ENCODE assay signal across 17 cellular contexts in genomic region chr4:40506066-40506465, GRCh38.
A peak's percentile ranks its signal among the peaks of the same experiment; 100 is the strongest.
DNase-seq lines count a peak whose midpoint lies in the region; ATAC-seq, FAIRE-seq and TF ChIP-seq lines count a peak whose summit lies in the region.
"Had no signal": no experiment of that assay in that cellular context is flagged by ENCODE, and none has a peak within 500 bp of the region (broad histone marks: within the 10 kb centered on the region; RNA-seq: fewer than 3 reads in every experiment).

No MANE protein-coding gene starts in this region.

- ATAC-seq in HCT116 (no peak), GM12878 (no peak), GM21381 (IDR thresholded peaks at IDR 0.05; ENCODE audit: unreplicated experiment) (no peak)
- ATAC-seq: PC-3 had no signal

- 36% methylated on average over 3 of the region's 3 CpGs for WGBS in GM12878 (ENCODE audit: insufficient coverage, insufficient replicate concordance, low lambda C conversion rate, missing lambda C conversion rate)
- 49% methylated on average over 3 of the region's 3 CpGs for WGBS in hepatocyte (ENCODE audit: low lambda C conversion rate, missing lambda C conversion rate)
- 13 to 50% (median 26%) methylated on average over 3 of the region's 3 CpGs for WGBS in small intestine, 3 donors

- no peak for TF ChIP-seq RAD21 in HCT116 (IDR thresholded peaks at IDR 0.05; ENCODE audit: low read depth)
- no peak for TF ChIP-seq RAD21 in GM12878 (IDR thresholded peaks at IDR 0.05; ENCODE audit: insufficient read depth, low read depth, low read length)

- H3K4me3 ChIP-seq in HCT116 (replicated peaks in 1 of 2; ENCODE audit: low read depth in 1 of 2, low read length in 2 of 2), result no peak overlapping the region
- no peak overlapping the region for H3K4me3 ChIP-seq in GM12878
- H3K4me3 ChIP-seq in hepatocyte, result no peak overlapping the region
- no peak overlapping the region for H3K4me3 ChIP-seq in small intestine (ENCODE audit: low read depth in 1 of 2, low read length in 2 of 2)

- SMC1A ChIA-PET in GM12878 (lab: Charles Lee; ENCODE audit: uncharacterized antibody, unreplicated experiment), result interaction anchor here (0.6 kb wide), 1 partner anchor 60 kb away, joined by 3 read pairs; no protein-coding TSS in a partner anchor

- H3K4me2 ChIP-seq in HCT116 (ENCODE audit: low read length) (peak overlapping the region; percentile 43; the same call in 1 of the 2 replicates), GM12878 (ENCODE audit: control insufficient read depth, insufficient read depth) (no peak overlapping the region), hepatocyte (peak overlapping the region; percentile 5)

- no peak overlapping the region for H3K9ac ChIP-seq in HCT116 (ENCODE audit: low read length)
- H3K9ac ChIP-seq in GM12878 (ENCODE audit: control insufficient read depth, insufficient read depth, low read length), result no peak overlapping the region

- H3K27me3 ChIP-seq in HCT116 (ENCODE audit: insufficient read depth, low read length) (no peaks in the 10 kb centered on the region), GM12878 (replicated peaks in 1 of 2; ENCODE audit: control insufficient read depth in 2 of 2, insufficient read depth in 2 of 2, low read length in 1 of 2) (no peaks in the 10 kb centered on the region), hepatocyte (no peaks in the 10 kb centered on the region), small intestine (ENCODE audit: control insufficient read depth in 2 of 2, insufficient read depth in 2 of 2, low read length in 2 of 2) (no peaks in the 10 kb centered on the region)

- no peak for TF ChIP-seq CTCF in HCT116 (IDR thresholded peaks at IDR 0.05 in 2 of 3, conservative IDR thresholded peaks at IDR 0.05 in 1 of 3; ENCODE audit: borderline replicate concordance in 1 of 3, insufficient read depth in 1 of 3, low read depth in 2 of 3, low read length in 2 of 3)
- TF ChIP-seq CTCF in GM12878 (IDR thresholded peaks at IDR 0.05 in 2 of 3, conservative IDR thresholded peaks at IDR 0.05 in 1 of 3; ENCODE audit: control insufficient read depth in 2 of 3, extremely low read depth in 1 of 3, insufficient read depth in 1 of 3, low read depth in 3 of 3, low read length in 3 of 3), result no peak
- TF ChIP-seq CTCF in hepatocyte (IDR thresholded peaks at IDR 0.05; ENCODE audit: poor library complexity), result no peak

- TF ChIP-seq POLR2A in HCT116 (IDR thresholded peaks at IDR 0.05; ENCODE audit: borderline replicate concordance, extremely low read depth, insufficient read depth, insufficient read length) (no peak), GM12878 (IDR thresholded peaks at IDR 0.05; ENCODE audit: low read depth, low read length) (no peak)

- no peaks in the 10 kb centered on the region for H3K36me3 ChIP-seq in HCT116 (ENCODE audit: control insufficient read depth in 1 of 2, insufficient read depth in 2 of 2, low read length in 2 of 2)
- H3K36me3 ChIP-seq in GM12878 (ENCODE audit: control insufficient read depth in 2 of 2, insufficient read depth in 2 of 2, low read length in 1 of 2), result peaks cover 0 to 8% of the 10 kb centered on the region in 2 experiments; a peak in 3 of 4 replicates
- no peaks in the 10 kb centered on the region for H3K36me3 ChIP-seq in hepatocyte (replicated peaks; ENCODE audit: insufficient read depth, low read depth)
- H3K36me3 ChIP-seq in small intestine (ENCODE audit: control insufficient read depth in 2 of 2, insufficient read depth in 2 of 2, low read length in 2 of 2), result peaks cover 2 to 5% of the 10 kb centered on the region in 2 donors

- H2AFZ ChIP-seq in HCT116 (ENCODE audit: low read depth, low read length, poor library complexity, severe bottlenecking), result no peak overlapping the region
- no peak overlapping the region for H2AFZ ChIP-seq in GM12878 (ENCODE audit: control insufficient read depth, low read depth, low read length)
- H2AFZ ChIP-seq in hepatocyte, result no peak overlapping the region

- TF ChIP-seq EP300 in GM12878 (IDR thresholded peaks at IDR 0.05; ENCODE audit: borderline replicate concordance in 1 of 2, control insufficient read depth in 1 of 2, low read depth in 2 of 2, low read length in 2 of 2), result no peak

- H3K9me3 ChIP-seq in HCT116 (ENCODE audit: control insufficient read depth in 1 of 2, insufficient read depth in 1 of 2, low read depth in 1 of 2, low read length in 2 of 2), result no peaks in the 10 kb centered on the region
- no peaks in the 10 kb centered on the region for H3K9me3 ChIP-seq in GM12878 (replicated peaks; ENCODE audit: control insufficient read depth, insufficient read depth, low read length)
- H3K9me3 ChIP-seq in hepatocyte (ENCODE audit: low read depth), result no peaks in the 10 kb centered on the region
- H3K9me3 ChIP-seq in small intestine (ENCODE audit: control insufficient read depth, low read depth), result no peaks in the 10 kb centered on the region
- H3K9me3 ChIP-seq: Caco-2 had no signal

- H3K79me2 ChIP-seq in HCT116 (ENCODE audit: insufficient read depth, low read length) (no peaks in the 10 kb centered on the region), GM12878 (ENCODE audit: control insufficient read depth, insufficient read depth, low read length) (peaks cover 45% of the 10 kb centered on the region), hepatocyte (peaks cover 97% of the 10 kb centered on the region)

- no peaks in the 10 kb centered on the region for H3K9me2 ChIP-seq in HCT116 (ENCODE audit: insufficient read depth)
- no peaks in the 10 kb centered on the region for H3K9me2 ChIP-seq in hepatocyte (replicated peaks; ENCODE audit: insufficient read depth)

- H4K20me1 ChIP-seq in HCT116 (ENCODE audit: insufficient read depth), result no peaks in the 10 kb centered on the region
- no peaks in the 10 kb centered on the region for H4K20me1 ChIP-seq in GM12878 (ENCODE audit: control insufficient read depth, insufficient read depth)
- peaks cover 36% of the 10 kb centered on the region for H4K20me1 ChIP-seq in hepatocyte (ENCODE audit: insufficient read depth, poor library complexity, severe bottlenecking)

- H3K27ac ChIP-seq in HCT116 (ENCODE audit: low read depth, low read length) (no peak overlapping the region), GM12878 (ENCODE audit: control insufficient read depth, insufficient read depth) (no peak overlapping the region), hepatocyte (peak overlapping the region; percentile 63), small intestine (ENCODE audit: low read depth in 1 of 2, low read length in 1 of 2) (no peak overlapping the region)

- in situ Hi-C loops in GM12878 (cut with MboI), result no loop called here

- DNase-seq in HCT116 (ENCODE audit: low read depth, low spot score) (no peak), GM12878 (ENCODE audit: low read depth, low spot score) (no peak), hepatocyte (ENCODE audit: low spot score) (peak; percentile 29), small intestine (peak; percentile 51), DMS53 (lab: John Stamatoyannopoulos, UW) (no peak), HTR-8/SVneo (ENCODE audit: insufficient read length, low spot score) (no peak), nucleus accumbens (lab: John Stamatoyannopoulos, UW) (no peak)
- DNase-seq: C1 segment of cervical spinal cord; GOT3; HFFc6; NCI-H2029; NCI-H2227 treated with DMSO at 0.1 percent for 48 hours; NCI-H69; NK-92 treated with Interleukin-12 subunit alpha and Interleukin-12 subunit beta, amount 100 ng/mL, for 24 hours; PC-3 had no signal

- FAIRE-seq in GM12878 (lab: Jason Lieb, UNC) (no peak), small intestine (lab: Jason Lieb, UNC) (no peak), HTR-8/SVneo (lab: Jason Lieb, UNC) (no peak)

- intact Hi-C loops in HCT116 (cut with micrococcal nuclease) (no loop called here), GM12878 (cut with micrococcal nuclease; ENCODE audit: unreplicated experiment) (no loop called here)

- RAD21 ChIA-PET in HCT116 (lab: Charles Lee; ENCODE audit: low non-redundant PET in 1 of 2, low total read pairs in 2 of 2, uncharacterized antibody in 2 of 2, unreplicated experiment in 2 of 2), result no interaction called here
- RAD21 ChIA-PET in GM12878 (lab: Charles Lee; ENCODE audit: unreplicated experiment), result no interaction called here

- POLR2A ChIA-PET in HCT116 (lab: Charles Lee) (no interaction called here), GM12878 (lab: Charles Lee) (no interaction called here)

- H3K4me1 ChIP-seq in HCT116 (ENCODE audit: control insufficient read depth in 1 of 2, insufficient read depth in 2 of 2, low read length in 2 of 2) (peaks cover 0 to 30% of the 10 kb centered on the region in 2 experiments; a peak in 3 of 4 replicates), GM12878 (ENCODE audit: control insufficient read depth, insufficient read depth, low read length) (peaks cover 21% of the 10 kb centered on the region), hepatocyte (ENCODE audit: insufficient read depth) (no peaks in the 10 kb centered on the region), small intestine (ENCODE audit: control insufficient read depth in 2 of 2, insufficient read depth in 1 of 2, low read depth in 1 of 2, low read length in 1 of 2) (peaks cover 0 to 2% of the 10 kb centered on the region in 2 donors)

- CTCF ChIA-PET in HCT116 (lab: Charles Lee), result no interaction called here
- CTCF ChIA-PET in GM12878 (lab: Yijun Ruan, JAX), result interaction anchor here (1.2 kb wide), 1 partner anchor 17 kb away, joined by 4 read pairs; no protein-coding TSS in a partner anchor

- BruUV-seq in HCT116 (replicated peaks; lab: Mats Ljungman, UMichigan) (no TSS peak), GM12878 (replicated peaks; lab: Mats Ljungman, UMichigan) (no TSS peak)

TF ChIP-seq in HCT116, 20 proteins besides CTCF, POLR2A, EP300 and RAD21 (continues in another document):
- no peak for TF ChIP-seq ELF1 (IDR thresholded peaks at IDR 0.05; ENCODE audit: borderline replicate concordance, low read depth)
- TF ChIP-seq ATF3 (IDR thresholded peaks at IDR 0.05), result no peak
- TF ChIP-seq TCF7L2 (IDR thresholded peaks at IDR 0.05; ENCODE audit: borderline replicate concordance, extremely low read depth, insufficient read depth, insufficient read length), result no peak
- no peak for TF ChIP-seq POLR2AphosphoS5 (IDR thresholded peaks at IDR 0.05; ENCODE audit: low read depth, low read length)
- TF ChIP-seq SRF (IDR thresholded peaks at IDR 0.05; ENCODE audit: low read depth), result no peak

TF ChIP-seq in GM12878, 131 proteins besides CTCF, POLR2A, EP300 and RAD21:
- TF ChIP-seq PKNOX1 (IDR thresholded peaks at IDR 0.05) (peak; percentile 74), ZNF384 (IDR thresholded peaks at IDR 0.05; ENCODE audit: borderline replicate concordance, low read depth, low read length) (no peak)

Comparison
In these comparisons a context has a peak if more than half of its experiments do, and no peak if none do; other contexts are left out.
1. DNase-seq: peak in hepatocyte (single experiment) and small intestine (single experiment); none in HCT116 (single experiment), GM12878 (single experiment), DMS53 (single experiment), HTR-8/SVneo (single experiment) and nucleus accumbens (0 of 56).